11 cellular contexts compared by ENCODE assay signal in the genomic region with DNA sequence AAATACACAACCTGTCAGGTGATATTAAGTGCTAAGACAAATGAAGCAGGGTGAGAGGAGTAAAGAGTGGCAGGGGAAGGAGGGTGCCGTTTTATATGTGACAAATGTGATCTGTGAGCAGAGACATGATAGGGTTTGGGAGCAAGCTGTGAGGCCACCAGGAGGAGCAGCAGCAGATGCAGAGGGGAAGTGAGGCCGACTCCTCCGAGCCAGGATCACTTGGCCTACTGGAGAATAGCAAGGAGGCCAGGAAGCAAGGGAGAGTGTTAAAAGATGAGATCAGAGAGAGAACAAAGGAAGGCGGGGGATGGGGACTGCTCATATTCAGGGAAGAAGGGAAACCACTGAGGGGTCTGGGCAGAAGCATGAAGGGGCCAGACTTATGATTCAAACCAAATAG.
DNase-seq lines count a peak whose midpoint lies in the region; ATAC-seq, FAIRE-seq and TF ChIP-seq lines count a peak whose summit lies in the region.
"Had no signal": no experiment of that assay in that cellular context is flagged by ENCODE, and none has a peak within 500 bp of the region (broad histone marks: within the 10 kb centered on the region; RNA-seq: fewer than 3 reads in every experiment).

No MANE protein-coding gene starts in this region.

- DNase-seq in H9 = peak; percentile 89
- DNase-seq in NCI-H2227 treated with DMSO at 0.1 percent for 48 hours (lab: John Stamatoyannopoulos, UW) = peak; percentile 34
- peak; percentile 81 for DNase-seq in endothelial cell of umbilical vein (ENCODE audit: low read depth, low spot score)
- no peak for DNase-seq in trophoblast cell
- DNase-seq in NCI-H187 (lab: John Stamatoyannopoulos, UW) = no peak
- DNase-seq: activated CD4-positive, CD25-positive, alpha-beta regulatory T cell; naive thymus-derived CD4-positive, alpha-beta T cell had no signal

- H3K9ac ChIP-seq in H9 (ENCODE audit: extremely low read depth, insufficient read length, low read length) (no peak overlapping the region), endothelial cell of umbilical vein (replicated peaks; ENCODE audit: extremely low read depth, insufficient read depth, low read length) (no peak overlapping the region), trophoblast cell (ENCODE audit: low read length) (no peak overlapping the region)

- no peaks in the 10 kb centered on the region for H3K9me3 ChIP-seq in H9 (ENCODE audit: control insufficient read depth, low read depth, low read length)
- no peaks in the 10 kb centered on the region for H3K9me3 ChIP-seq in endothelial cell of umbilical vein (replicated peaks; ENCODE audit: control insufficient read depth, insufficient read depth, low read length)
- H3K9me3 ChIP-seq in trophoblast cell (ENCODE audit: insufficient read depth, low read depth, low read length) = no peaks in the 10 kb centered on the region

- H3K4me3 ChIP-seq in endothelial cell of umbilical vein (replicated peaks in 1 of 3; ENCODE audit: insufficient read depth in 1 of 3, low read depth in 1 of 3, low read length in 3 of 3) (no peak overlapping the region), trophoblast cell (ENCODE audit: low read depth, low read length) (no peak overlapping the region)

- no peak overlapping the region for H2BK15ac ChIP-seq in H9 (ENCODE audit: low read depth, low read length)

- H3K14ac ChIP-seq in H9 (ENCODE audit: insufficient read depth, low read length) (no peak overlapping the region), trophoblast cell (ENCODE audit: low read length) (no peak overlapping the region)

- TF ChIP-seq CTCF in H9 (conservative IDR thresholded peaks at IDR 0.05) (peak; percentile 60; the same call in 2 of the 3 replicates), endothelial cell of umbilical vein (IDR thresholded peaks at IDR 0.05; ENCODE audit: extremely low read depth in 1 of 2, insufficient read depth in 1 of 2, low read depth in 1 of 2, low read length in 2 of 2) (peak; percentile 44 to 54)

- POLR2A ChIA-PET in endothelial cell of umbilical vein (lab: Charles Lee) = no interaction called here

- H4K8ac ChIP-seq in H9 (replicated peaks; ENCODE audit: insufficient read length, low read depth, low read length) (no peak overlapping the region), trophoblast cell (ENCODE audit: low read depth, low read length) (no peak overlapping the region)

- H3K79me2 ChIP-seq in H9 (ENCODE audit: insufficient read depth, low read length) = no peaks in the 10 kb centered on the region
- H3K79me2 ChIP-seq in endothelial cell of umbilical vein (ENCODE audit: control insufficient read depth, insufficient read depth, low read length) = no peaks in the 10 kb centered on the region
- no peaks in the 10 kb centered on the region for H3K79me2 ChIP-seq in trophoblast cell (ENCODE audit: control insufficient read depth, insufficient read depth, low read length, poor library complexity)

- H3K23ac ChIP-seq in H9 (ENCODE audit: insufficient read length, low read depth, low read length) = no peak overlapping the region
- no peak overlapping the region for H3K23ac ChIP-seq in trophoblast cell (ENCODE audit: low read length)

- H4K91ac ChIP-seq in H9 (ENCODE audit: insufficient read length, low read depth, low read length) (no peak overlapping the region), trophoblast cell (ENCODE audit: low read depth, low read length) (peak overlapping the region; percentile 30)

- dilution Hi-C loops in endothelial cell of umbilical vein (cut with MboI; ENCODE audit: extremely low pct_ligation_motif_present, low sequenced_read_pairs) = no loop called here

- H2BK120ac ChIP-seq in H9 (ENCODE audit: low read depth, low read length, poor library complexity, severe bottlenecking) (no peak overlapping the region), trophoblast cell (ENCODE audit: insufficient read depth, low read length, poor library complexity) (peak overlapping the region; percentile 48)

- H3K27ac ChIP-seq in H9 (ENCODE audit: insufficient read length, low read depth, low read length) (no peak overlapping the region), endothelial cell of umbilical vein (ENCODE audit: insufficient read depth, low read depth, low read length) (peak overlapping the region; percentile 71), trophoblast cell (ENCODE audit: low read depth, low read length) (peak overlapping the region; percentile 21)

- H3T11ph ChIP-seq in H9 (ENCODE audit: low read length) = no peak overlapping the region

- no peak overlapping the region for H4K5ac ChIP-seq in H9 (ENCODE audit: insufficient read length, low read depth, low read length)

- H2AFZ ChIP-seq in H9 (ENCODE audit: low read length) (no peak overlapping the region), endothelial cell of umbilical vein (ENCODE audit: low read depth, low read length) (peak overlapping the region; percentile 65), trophoblast cell (ENCODE audit: insufficient read depth, low read length, poor library complexity) (no peak overlapping the region)

- no peak for ATAC-seq in HG02763 (IDR thresholded peaks at IDR 0.05; ENCODE audit: unreplicated experiment)
- no peak for ATAC-seq in GM19035 (IDR thresholded peaks at IDR 0.05; ENCODE audit: unreplicated experiment)
- ATAC-seq: naive thymus-derived CD4-positive, alpha-beta T cell had no signal

- peaks cover 25 to 32% of the 10 kb centered on the region in 2 experiments for H3K4me1 Mint-ChIP-seq in H9

- CTCF ChIA-PET in endothelial cell of umbilical vein (lab: Charles Lee) = interaction anchor here (1.0 to 2.2 kb wide), 8 partner anchors 11 to 151 kb away, joined by 3 to 19 read pairs (median 4); a partner anchor contains a TSS

- H3K18ac ChIP-seq in H9 (ENCODE audit: insufficient read length, low read depth, low read length) = no peak overlapping the region
- no peak overlapping the region for H3K18ac ChIP-seq in trophoblast cell (ENCODE audit: low read length)

- no peaks in the 10 kb centered on the region for H3K9me1 ChIP-seq in endothelial cell of umbilical vein (replicated peaks; ENCODE audit: control insufficient read depth, extremely low read depth, insufficient read depth, low read length)

- H3K4me1 ChIP-seq in H9 (ENCODE audit: insufficient read depth, low read length) = peaks cover 2% of the 10 kb centered on the region; the same call in 1 of the 2 replicates
- peaks cover 13% of the 10 kb centered on the region for H3K4me1 ChIP-seq in endothelial cell of umbilical vein (ENCODE audit: control insufficient read depth, extremely low read depth, insufficient read depth, low read length)
- peaks cover 6 to 13% of the 10 kb centered on the region in 2 experiments for H3K4me1 ChIP-seq in trophoblast cell (ENCODE audit: control insufficient read depth in 1 of 2, insufficient read depth in 2 of 2, low read length in 2 of 2)

- H3K56ac ChIP-seq in H9 (ENCODE audit: insufficient read length, low read depth, low read length) = no peak overlapping the region

- H3K79me1 ChIP-seq in H9 (ENCODE audit: insufficient read depth, low read depth, low read length, poor library complexity, severe bottlenecking) (no peaks in the 10 kb centered on the region), trophoblast cell (ENCODE audit: low read length) (peaks cover 5% of the 10 kb centered on the region)

- TF ChIP-seq POLR2A in endothelial cell of umbilical vein (IDR thresholded peaks at IDR 0.05; ENCODE audit: low read depth, low read length) = no peak

- peak overlapping the region; percentile 73 to 93 (median 84) for H3K27ac Mint-ChIP-seq in H9
- H3K27ac Mint-ChIP-seq: stimulated activated naive CD8-positive, alpha-beta T cell treated with anti-CD3 and anti-CD28 coated beads, Interleukin-15, Interleukin-2, amounts not matched to agents 100 ng/mL and 50 ng/mL, for 24 hours had no signal

- H2BK12ac ChIP-seq in H9 (ENCODE audit: insufficient read length, low read depth, low read length) (no peak overlapping the region), trophoblast cell (ENCODE audit: low read length) (no peak overlapping the region)

- no peaks in the 10 kb centered on the region for H3K23me2 ChIP-seq in H9 (ENCODE audit: insufficient read length, low read depth, low read length, poor library complexity, severe bottlenecking)

- no peak overlapping the region for H4K12ac ChIP-seq in trophoblast cell (ENCODE audit: low read depth, low read length)

- BruUV-seq in endothelial cell of umbilical vein (replicated peaks; lab: Mats Ljungman, UMichigan) = no TSS peak

- H3K9me3 Mint-ChIP-seq in H9 = no peaks in the 10 kb centered on the region
- H3K9me3 Mint-ChIP-seq: naive thymus-derived CD4-positive, alpha-beta T cell; stimulated activated naive CD8-positive, alpha-beta T cell treated with anti-CD3 and anti-CD28 coated beads, Interleukin-15, Interleukin-2, amounts not matched to agents 100 ng/mL and 50 ng/mL, for 24 hours had no signal

- H2BK5ac ChIP-seq in H9 (ENCODE audit: insufficient read length, low read length) (no peak overlapping the region), trophoblast cell (ENCODE audit: low read depth, low read length, poor library complexity) (no peak overlapping the region)

- H3K4me2 ChIP-seq in H9 (ENCODE audit: insufficient read depth, insufficient read length, low read length) = peak overlapping the region; percentile 9
- no peak overlapping the region for H3K4me2 ChIP-seq in endothelial cell of umbilical vein (ENCODE audit: insufficient read depth, low read length)
- H3K4me2 ChIP-seq in trophoblast cell (ENCODE audit: low read length) = no peak overlapping the region

- H3K4ac ChIP-seq in H9 (ENCODE audit: low read depth, low read length) (no peak overlapping the region), trophoblast cell (ENCODE audit: low read depth, low read length) (no peak overlapping the region)

- H3K36me3 Mint-ChIP-seq in H9 (ENCODE audit: insufficient read depth in 1 of 3, low read depth in 3 of 3) = peaks cover 3 to 19% (median 14%) of the 10 kb centered on the region in 3 experiments; a peak in 6 of 7 replicates

- no peak overlapping the region for H2BK20ac ChIP-seq in H9 (ENCODE audit: low read depth, low read length, poor library complexity, severe bottlenecking)

- no peaks in the 10 kb centered on the region for H3K36me3 ChIP-seq in endothelial cell of umbilical vein (ENCODE audit: control insufficient read depth in 2 of 2, extremely low read depth in 1 of 2, insufficient read depth in 2 of 2, low read length in 2 of 2)
- H3K36me3 ChIP-seq in trophoblast cell (ENCODE audit: control insufficient read depth in 1 of 2, insufficient read depth in 2 of 2, low read length in 2 of 2) = no peaks in the 10 kb centered on the region

- intact Hi-C loops in endothelial cell of umbilical vein (cut with micrococcal nuclease) = loop anchor here (1.0 kb wide), 2 partner anchors 133 to 152 kb away; a partner anchor contains a TSS

- no peak overlapping the region for H2AK5ac ChIP-seq in H9 (ENCODE audit: insufficient read length, low read length)
- H2AK5ac ChIP-seq in trophoblast cell (ENCODE audit: low read length) = no peak overlapping the region

- peak; percentile 85 for FAIRE-seq in endothelial cell of umbilical vein (lab: Jason Lieb, UNC)
- FAIRE-seq: colon had no signal

- no CpG with 5 or more reads among the region's 4 CpGs for WGBS in H9 (ENCODE audit: extremely low coverage, insufficient read length, low lambda C conversion rate)
- no CpG with 5 or more reads among the region's 4 CpGs for WGBS in trophoblast cell (ENCODE audit: extremely low coverage, insufficient coverage, insufficient read length)

- H3K27me3 ChIP-seq in H9 (ENCODE audit: insufficient read depth, low read length) (no peaks in the 10 kb centered on the region), endothelial cell of umbilical vein (ENCODE audit: control insufficient read depth in 2 of 2, insufficient read depth in 2 of 2, low read length in 2 of 2) (no peaks in the 10 kb centered on the region), trophoblast cell (ENCODE audit: insufficient read depth, low read length) (no peaks in the 10 kb centered on the region)

- H3K27me3 Mint-ChIP-seq in H9 (ENCODE audit: low read depth) = no peaks in the 10 kb centered on the region
- H3K27me3 Mint-ChIP-seq: naive thymus-derived CD4-positive, alpha-beta T cell; stimulated activated naive CD8-positive, alpha-beta T cell treated with anti-CD3 and anti-CD28 coated beads, Interleukin-15, Interleukin-2, amounts not matched to agents 100 ng/mL and 50 ng/mL, for 24 hours had no signal

- H4K20me1 ChIP-seq in H9 (ENCODE audit: control insufficient read depth, insufficient read depth, insufficient read length) = no peaks in the 10 kb centered on the region
- H4K20me1 ChIP-seq in endothelial cell of umbilical vein (replicated peaks; ENCODE audit: control insufficient read depth, extremely low read depth, insufficient read depth, low read length) = no peaks in the 10 kb centered on the region

- peak overlapping the region in 1 of 2 experiments; percentile 50; a peak in 2 of 5 replicates for H3K4me3 Mint-ChIP-seq in H9
- H3K4me3 Mint-ChIP-seq: naive thymus-derived CD4-positive, alpha-beta T cell; stimulated activated naive CD8-positive, alpha-beta T cell treated with anti-CD3 and anti-CD28 coated beads, Interleukin-15, Interleukin-2, amounts not matched to agents 100 ng/mL and 50 ng/mL, for 24 hours had no signal

Comparison
In these comparisons a context has a peak if more than half of its experiments do, and no peak if none do; other contexts are left out.
1. DNase-seq: peak in H9 (single experiment), NCI-H2227 treated with DMSO at 0.1 percent for 48 hours (single experiment) and endothelial cell of umbilical vein (single experiment); none in trophoblast cell (0 of 2) and NCI-H187 (0 of 2).